ENCODE assay signal across 10 cellular contexts in genomic region chr3:107992976-107993684, GRCh38.
DNase-seq lines count a peak whose midpoint lies in the region; ATAC-seq and TF ChIP-seq lines count a peak whose summit lies in the region.
"Had no signal": no experiment of that assay in that cellular context is flagged by ENCODE, and none has a peak within 500 bp of the region (broad histone marks: within the 10 kb centered on the region; RNA-seq: fewer than 3 reads in every experiment).

No MANE protein-coding gene starts in this region.

- H3K36me3 Mint-ChIP-seq in stimulated activated naive CD8-positive, alpha-beta T cell treated with anti-CD3 and anti-CD28 coated beads, Interleukin-15, Interleukin-2, amounts not matched to agents 100 ng/mL and 50 ng/mL, for 24 hours (ENCODE audit: low read depth), result no peaks in the 10 kb centered on the region

- peak overlapping the region; percentile 64 for H3K27ac Mint-ChIP-seq in stimulated activated naive CD8-positive, alpha-beta T cell treated with anti-CD3 and anti-CD28 coated beads, Interleukin-15, Interleukin-2, amounts not matched to agents 100 ng/mL and 50 ng/mL, for 24 hours
- H3K27ac Mint-ChIP-seq: activated T-helper 2 cell treated with anti-CD3 and anti-CD28 coated beads, Interferon-gamma antibody, Interleukin-2, Interleukin-4, amounts not matched to agents 10 μg/mL and 5 μg/mL and 100 μg/mL, durations not matched to agents 14 hours and 24 hours and 36 hours had no signal

- H3K4me3 Mint-ChIP-seq in stimulated activated naive CD8-positive, alpha-beta T cell treated with anti-CD3 and anti-CD28 coated beads, Interleukin-15, Interleukin-2, amounts not matched to agents 100 ng/mL and 50 ng/mL, for 24 hours, result no peak overlapping the region
- H3K4me3 Mint-ChIP-seq: CD4-positive, alpha-beta memory T cell had no signal

- H3K27ac ChIP-seq in RWPE1, result peak overlapping the region; percentile 31; the same call in 1 of the 2 replicates

- no peak for DNase-seq in stimulated activated naive CD8-positive, alpha-beta T cell treated with anti-CD3 and anti-CD28 coated beads, Interleukin-15, Interleukin-2, amounts not matched to agents 100 U/mL and 50 U/mL, for 24 hours
- DNase-seq in RWPE1 (ENCODE audit: low spot score), result peak; percentile 68
- DNase-seq in iris pigment epithelial cell (ENCODE audit: low read depth), result peak; percentile 36
- DNase-seq in NCI-H146 (lab: John Stamatoyannopoulos, UW), result no peak
- no peak for DNase-seq in DMS153 treated with DMSO at 0.1 percent for 48 hours (lab: John Stamatoyannopoulos, UW; ENCODE audit: unreplicated experiment)
- DNase-seq: CD4-positive, alpha-beta memory T cell had no signal

- H3K9me3 Mint-ChIP-seq in stimulated activated naive CD8-positive, alpha-beta T cell treated with anti-CD3 and anti-CD28 coated beads, Interleukin-15, Interleukin-2, amounts not matched to agents 100 ng/mL and 50 ng/mL, for 24 hours, result no peaks in the 10 kb centered on the region
- H3K9me3 Mint-ChIP-seq: activated T-helper 2 cell treated with anti-CD3 and anti-CD28 coated beads, Interferon-gamma antibody, Interleukin-2, Interleukin-4, amounts not matched to agents 10 μg/mL and 5 μg/mL and 100 μg/mL, durations not matched to agents 14 hours and 24 hours and 36 hours had no signal

- POLR2A ChIA-PET in RWPE1 (lab: Yijun Ruan, JAX; ENCODE audit: low non-redundant PET), result no interaction called here

- H3K27me3 Mint-ChIP-seq in stimulated activated naive CD8-positive, alpha-beta T cell treated with anti-CD3 and anti-CD28 coated beads, Interleukin-15, Interleukin-2, amounts not matched to agents 100 ng/mL and 50 ng/mL, for 24 hours, result no peaks in the 10 kb centered on the region
- H3K27me3 Mint-ChIP-seq: CD4-positive, alpha-beta memory T cell had no signal

- CTCF ChIA-PET in RWPE1 (lab: Yijun Ruan, JAX), result interaction anchor here (0.7 kb wide), 1 partner anchor 47 kb away, joined by 4 read pairs; no protein-coding TSS in a partner anchor

- no peak for TF ChIP-seq CTCF in RWPE1 (conservative IDR thresholded peaks at IDR 0.05; ENCODE audit: low read depth)

- H3K4me1 Mint-ChIP-seq in stimulated activated naive CD8-positive, alpha-beta T cell treated with anti-CD3 and anti-CD28 coated beads, Interleukin-15, Interleukin-2, amounts not matched to agents 100 ng/mL and 50 ng/mL, for 24 hours (ENCODE audit: low read depth), result peaks cover 12% of the 10 kb centered on the region

- ATAC-seq in stimulated activated naive CD8-positive, alpha-beta T cell treated with anti-CD3 and anti-CD28 coated beads, Interleukin-15, Interleukin-2, amounts not matched to agents 100 U/mL and 50 U/mL, for 24 hours, result no peak
- no peak for ATAC-seq in GM21515 (IDR thresholded peaks at IDR 0.05; ENCODE audit: unreplicated experiment)
- no peak for ATAC-seq in HG03045 (IDR thresholded peaks at IDR 0.05; ENCODE audit: unreplicated experiment)

Comparison
In these comparisons a context has a peak if more than half of its experiments do, and no peak if none do; other contexts are left out.
1. DNase-seq: peak in RWPE1 (single experiment) and iris pigment epithelial cell (single experiment); none in stimulated activated naive CD8-positive, alpha-beta T cell treated with anti-CD3 and anti-CD28 coated beads, Interleukin-15, Interleukin-2, amounts not matched to agents 100 U/mL and 50 U/mL, for 24 hours (single experiment), NCI-H146 (single experiment) and DMS153 treated with DMSO at 0.1 percent for 48 hours (single experiment).